Comparison of ENCODE assay signal across 14 cellular contexts in genomic region chr2:18620867-18621266, GRCh38. TPM values are rescaled to one million over a fixed set of nuclear protein-coding genes. Genes with fewer than 3 reads are reported as not detected.
DNase-seq lines count a peak whose midpoint lies in the region; ATAC-seq and TF ChIP-seq lines count a peak whose summit lies in the region.
"Had no signal": no experiment of that assay in that cellular context is flagged by ENCODE, and none has a peak within 500 bp of the region (broad histone marks: within the 10 kb centered on the region; RNA-seq: fewer than 3 reads in every experiment).

No MANE protein-coding gene starts in this region.

- H3K9me3 ChIP-seq in RWPE2 (ENCODE audit: severe bottlenecking) (peaks cover 1% of the 10 kb centered on the region), body of pancreas (no peaks in the 10 kb centered on the region), right lobe of liver (no peaks in the 10 kb centered on the region), tibial artery (no peaks in the 10 kb centered on the region), WERI-Rb-1 (ENCODE audit: severe bottlenecking) (no peaks in the 10 kb centered on the region)
- H3K9me3 ChIP-seq: BLaER1, HAP-1 had no signal

- H3K4me3 ChIP-seq in RWPE2 (ENCODE audit: severe bottlenecking) (no peak overlapping the region), body of pancreas (no peak overlapping the region), right lobe of liver (no peak overlapping the region), tibial artery (no peak overlapping the region), WERI-Rb-1 (ENCODE audit: low read depth, low read length) (no peak overlapping the region)
- H3K4me3 ChIP-seq: A549, BLaER1, HAP-1 had no signal

- TF ChIP-seq POLR2A in body of pancreas (IDR thresholded peaks at IDR 0.05): no peak
- TF ChIP-seq POLR2A in right lobe of liver (IDR thresholded peaks at IDR 0.05): no peak

- H3K27me3 ChIP-seq in RWPE2 (ENCODE audit: insufficient read depth, poor library complexity, severe bottlenecking) (no peaks in the 10 kb centered on the region), body of pancreas (no peaks in the 10 kb centered on the region), right lobe of liver (no peaks in the 10 kb centered on the region), tibial artery (no peaks in the 10 kb centered on the region), WERI-Rb-1 (ENCODE audit: insufficient read depth, low read depth, severe bottlenecking) (peaks cover 9% of the 10 kb centered on the region)
- H3K27me3 ChIP-seq: BLaER1 had no signal

- no peak for ATAC-seq in RWPE2 (ENCODE audit: low read depth)
- ATAC-seq in body of pancreas: peak; percentile 47
- peak in 3 of 4 donors; percentile 43 to 66 (median 58) for ATAC-seq in right lobe of liver
- ATAC-seq: A549 had no signal

- TF ChIP-seq CTCF in RWPE2 (IDR thresholded peaks at IDR 0.05; ENCODE audit: poor library complexity, severe bottlenecking): no peak
- no peak for TF ChIP-seq CTCF in body of pancreas (IDR thresholded peaks at IDR 0.05)
- TF ChIP-seq CTCF in right lobe of liver (IDR thresholded peaks at IDR 0.05): no peak
- TF ChIP-seq CTCF in tibial artery (IDR thresholded peaks at IDR 0.05): no peak
- TF ChIP-seq CTCF in WERI-Rb-1 (IDR thresholded peaks at IDR 0.05; ENCODE audit: low read depth, low read length): no peak

- H3K36me3 ChIP-seq in RWPE2 (ENCODE audit: low read depth) (no peaks in the 10 kb centered on the region), body of pancreas (replicated peaks in 1 of 2; ENCODE audit: insufficient read depth in 1 of 2, low read depth in 2 of 2) (no peaks in the 10 kb centered on the region), right lobe of liver (no peaks in the 10 kb centered on the region), tibial artery (no peaks in the 10 kb centered on the region), WERI-Rb-1 (no peaks in the 10 kb centered on the region)
- H3K36me3 ChIP-seq: BLaER1, HAP-1 had no signal

- H3K27ac ChIP-seq in RWPE2 (ENCODE audit: poor library complexity, severe bottlenecking): peak overlapping the region; percentile 100
- no peak overlapping the region for H3K27ac ChIP-seq in body of pancreas
- H3K27ac ChIP-seq in right lobe of liver: peak overlapping the region in 2 of 3 donors; percentile 5 to 45
- H3K27ac ChIP-seq in tibial artery: peak overlapping the region; percentile 40
- no peak overlapping the region for H3K27ac ChIP-seq in WERI-Rb-1
- H3K27ac ChIP-seq: A549, BLaER1 had no signal

- intact Hi-C loops in body of pancreas (cut with DNase I) (no loop called here), right lobe of liver (cut with DNase I) (no loop called here), tibial artery (cut with DNase I; ENCODE audit: low total_unique reads) (no loop called here)

- 97 to 100% methylated on average over 1 of the region's 1 CpG for WGBS in body of pancreas, 2 donors
- WGBS in right lobe of liver (ENCODE audit: insufficient coverage, low coverage, low lambda C conversion rate, missing lambda C conversion rate): 56% methylated on average over 1 of the region's 1 CpG

- H3K4me1 ChIP-seq in RWPE2 (ENCODE audit: insufficient read depth, poor library complexity, severe bottlenecking) (peaks cover 29% of the 10 kb centered on the region), body of pancreas (peaks cover 27% of the 10 kb centered on the region), right lobe of liver (peaks cover 2 to 29% (median 11%) of the 10 kb centered on the region in 4 donors), tibial artery (peaks cover 0 to 25% (median 0%) of the 10 kb centered on the region in 4 donors)
- H3K4me1 ChIP-seq: A549, BLaER1, HAP-1 had no signal

- no peak for DNase-seq in RWPE2 (ENCODE audit: low spot score)
- DNase-seq in body of pancreas: no peak
- no peak for DNase-seq in right lobe of liver
- no peak for DNase-seq in tibial artery
- no peak for DNase-seq in WERI-Rb-1
- no peak for DNase-seq in DMS53 treated with DMSO at 0.1 percent for 48 hours (lab: John Stamatoyannopoulos, UW; ENCODE audit: unreplicated experiment)
- DNase-seq: CD4-positive, CD25-positive, alpha-beta regulatory T cell; DMS53 had no signal

RNA-seq across cellular contexts. Expression of gene NT5C1B, which starts 31.5 kb away (rescaled TPM):
- total RNA-seq in body of pancreas: not detected
- not detected for total RNA-seq in right lobe of liver
- total RNA-seq: CD4-positive, CD25-positive, alpha-beta regulatory T cell; Daoy; H1; HT-29 had no signal

Comparison
In these comparisons a context has a peak if more than half of its experiments do, and no peak if none do; other contexts are left out.
1. H3K27ac ChIP-seq: peak in RWPE2 (single experiment), right lobe of liver (2 of 3) and tibial artery (2 of 2); none in body of pancreas (0 of 4) and WERI-Rb-1 (single experiment).